33 cellular contexts compared by ENCODE assay signal in genomic region chr17:66826856-66827255, GRCh38. TPM values are rescaled to one million over a fixed set of nuclear protein-coding genes. Genes with fewer than 3 reads are reported as not detected.
"Had no signal": no experiment of that assay in that cellular context is flagged by ENCODE, and none has a peak within 500 bp of the region (broad histone marks: within the 10 kb centered on the region; RNA-seq: fewer than 3 reads in every experiment).

No MANE protein-coding gene starts in this region.

- H3K9me3 ChIP-seq: esophagus squamous epithelium, gastrocnemius medialis, heart right ventricle, left lung, lower lobe of right lung, mucosa of descending colon had no signal

- H3K36me3 ChIP-seq: esophagus squamous epithelium, gastrocnemius medialis, heart right ventricle, left lung, lower lobe of right lung had no signal

- ATAC-seq: gastrocnemius medialis; heart right ventricle; left cardiac atrium; left lung; left ventricle myocardium superior; lower lobe of right lung; mucosa of descending colon; naive thymus-derived CD8-positive, alpha-beta T cell had no signal

- FAIRE-seq: colon, endothelial cell of umbilical vein, islet of Langerhans, keratinocyte had no signal

- DNase-seq: dermis blood vessel endothelial cell; dorsolateral prefrontal cortex; effector CD4-positive, alpha-beta T cell; effector memory CD4-positive, alpha-beta T cell; esophagus squamous epithelium; foreskin fibroblast; foreskin melanocyte; gastrocnemius medialis; glutamatergic neuron; head of caudate nucleus; heart right ventricle; hippocampal formation; left cardiac atrium; left lung; left ventricle myocardium superior; lower lobe of right lung; mesendoderm; mucosa of descending colon; naive B cell; naive thymus-derived CD8-positive, alpha-beta T cell had no signal

- H3K4me3 ChIP-seq: coronary artery, dorsolateral prefrontal cortex, esophagus squamous epithelium, gastrocnemius medialis, heart right ventricle, left lung, lower lobe of right lung, mucosa of descending colon had no signal

- H3K4me1 ChIP-seq: esophagus squamous epithelium, gastrocnemius medialis, left lung, lower lobe of right lung had no signal

- H3K27ac ChIP-seq: coronary artery, dorsolateral prefrontal cortex, esophagus squamous epithelium, gastrocnemius medialis, heart right ventricle, left lung, lower lobe of right lung had no signal

RNA-seq across cellular contexts. Expression of gene CACNG5, which starts 8.1 kb away (rescaled TPM):
- total RNA-seq: dermis blood vessel endothelial cell; endothelial cell of umbilical vein; epithelial cell of proximal tubule; esophagus squamous epithelium; gastrocnemius medialis; glomerular endothelial cell; heart right ventricle; kidney epithelial cell; left cardiac atrium; left lung; left ventricle myocardium superior; lower leg skin; lower lobe of right lung; lung microvascular endothelial cell; mesothelial cell of epicardium; myocyte; naive thymus-derived CD8-positive, alpha-beta T cell had no signal
- polyA plus RNA-seq: endothelial cell of umbilical vein; esophagus; heart right ventricle; keratinocyte; naive thymus-derived CD8-positive, alpha-beta T cell had no signal
